32 cellular contexts compared by ENCODE assay signal in genomic region chr18:42245137-42245536, GRCh38.
DNase-seq lines count a peak whose midpoint lies in the region; ATAC-seq, FAIRE-seq and TF ChIP-seq lines count a peak whose summit lies in the region.
"Had no signal": no experiment of that assay in that cellular context is flagged by ENCODE, and none has a peak within 500 bp of the region (broad histone marks: within the 10 kb centered on the region; RNA-seq: fewer than 3 reads in every experiment).

No MANE protein-coding gene starts in this region.

- TF ChIP-seq POLR2A in HepG2 (IDR thresholded peaks at IDR 0.05; ENCODE audit: insufficient read depth in 1 of 2, low read depth in 2 of 2, low read length in 2 of 2) (no peak), right lobe of liver (IDR thresholded peaks at IDR 0.05) (no peak)

- TF ChIP-seq EP300 in HepG2 (IDR thresholded peaks at IDR 0.05; ENCODE audit: low read depth in 2 of 2, low read length in 2 of 2) (no peak), HepG2 (CRISPR knock-in tag; IDR thresholded peaks at IDR 0.05; ENCODE audit: borderline replicate concordance) (no peak)

- H3K27me3 ChIP-seq in HepG2 (ENCODE audit: control insufficient read depth in 1 of 2, insufficient read depth in 2 of 2, low read length in 2 of 2) (no peaks in the 10 kb centered on the region), right lobe of liver (no peaks in the 10 kb centered on the region)
- H3K27me3 ChIP-seq: BE2C; BLaER1; BLaER1 treated with 17β-estradiol and CSF1 and Interleukin-3, amounts not matched to agents 10 nM and 100 nM had no signal

- H3K9me3 Mint-ChIP-seq in activated T-cell treated with anti-CD3 and anti-CD28 coated beads, Interleukin-2, amount 50 U/mL, for 24 hours = no peaks in the 10 kb centered on the region
- H3K9me3 Mint-ChIP-seq: CD4-positive, alpha-beta T cell; CD8-positive, alpha-beta T cell had no signal

- H3K36me3 Mint-ChIP-seq in activated T-cell treated with anti-CD3 and anti-CD28 coated beads, Interleukin-2, amount 50 U/mL, for 24 hours (ENCODE audit: low read depth) = no peaks in the 10 kb centered on the region
- H3K36me3 Mint-ChIP-seq: CD14-positive monocyte; CD4-positive, CD25-positive, alpha-beta regulatory T cell; CD8-positive, alpha-beta T cell had no signal

- H3K36me3 ChIP-seq in HepG2 (replicated peaks in 1 of 2; ENCODE audit: control insufficient read depth in 1 of 2, insufficient read depth in 2 of 2, low read length in 2 of 2) = no peaks in the 10 kb centered on the region
- H3K36me3 ChIP-seq in right lobe of liver = no peaks in the 10 kb centered on the region
- H3K36me3 ChIP-seq: BE2C; BLaER1; BLaER1 treated with 17β-estradiol and CSF1 and Interleukin-3, amounts not matched to agents 10 nM and 100 nM had no signal

- TF ChIP-seq CTCF in HepG2 (CRISPR knock-in tag; IDR thresholded peaks at IDR 0.05) (no peak), right lobe of liver (IDR thresholded peaks at IDR 0.05) (no peak)

- no peak overlapping the region for H3K9ac ChIP-seq in HepG2 (ENCODE audit: insufficient read depth, low read depth, low read length)
- H3K9ac ChIP-seq: BLaER1; BLaER1 treated with 17β-estradiol and CSF1 and Interleukin-3, amounts not matched to agents 10 nM and 100 nM had no signal

- intact Hi-C loops in HepG2 (cut with micrococcal nuclease; ENCODE audit: unreplicated experiment) (no loop called here), right lobe of liver (cut with DNase I) (no loop called here)

- no peak overlapping the region for H3K4me2 ChIP-seq in HepG2 (ENCODE audit: low read depth, low read length)
- H3K4me2 ChIP-seq: A549; BLaER1; BLaER1 treated with 17β-estradiol and CSF1 and Interleukin-3, amounts not matched to agents 10 nM and 100 nM had no signal

- FAIRE-seq in HepG2 (lab: Jason Lieb, UNC) = no peak
- FAIRE-seq: A204.1, A549 had no signal

- no peaks in the 10 kb centered on the region for H3K9me3 ChIP-seq in HepG2 (ENCODE audit: low read length)
- H3K9me3 ChIP-seq in right lobe of liver = no peaks in the 10 kb centered on the region
- H3K9me3 ChIP-seq: A549, BE2C, BLaER1, Caco-2 had no signal

- in situ Hi-C loops in HepG2 (cut with HindIII; ENCODE audit: extremely low pct_ligation_motif_present, low pct_unique_long_range_greater_than_20kb) = no loop called here

- no peaks in the 10 kb centered on the region for H3K79me2 ChIP-seq in HepG2 (ENCODE audit: insufficient read depth, low read length)

- no peak overlapping the region for H3K4me3 Mint-ChIP-seq in activated T-cell treated with anti-CD3 and anti-CD28 coated beads, Interleukin-2, amount 50 U/mL, for 24 hours
- H3K4me3 Mint-ChIP-seq: B cell; CD14-positive monocyte; CD4-positive, alpha-beta memory T cell; CD4-positive, alpha-beta T cell; CD4-positive, CD25-positive, alpha-beta regulatory T cell; CD8-positive, alpha-beta memory T cell; CD8-positive, alpha-beta T cell had no signal

- H3K27me3 Mint-ChIP-seq in activated T-cell treated with anti-CD3 and anti-CD28 coated beads, Interleukin-2, amount 50 U/mL, for 24 hours = no peaks in the 10 kb centered on the region
- H3K27me3 Mint-ChIP-seq: B cell; CD4-positive, alpha-beta memory T cell; CD4-positive, alpha-beta T cell; CD4-positive, CD25-positive, alpha-beta regulatory T cell; CD8-positive, alpha-beta memory T cell had no signal

- no peak overlapping the region for H3K4me3 ChIP-seq in HepG2 (replicated peaks in 1 of 3; ENCODE audit: insufficient read depth in 1 of 3, low read depth in 2 of 3, low read length in 3 of 3)
- H3K4me3 ChIP-seq in right lobe of liver = no peak overlapping the region
- H3K4me3 ChIP-seq: A549; BLaER1; BLaER1 treated with 17β-estradiol and CSF1 and Interleukin-3, amounts not matched to agents 10 nM and 100 nM had no signal

- DNase-seq in HepG2 (ENCODE audit: low spot score) (peak; percentile 12), right lobe of liver (no peak), inferior parietal cortex (ENCODE audit: extremely low spot score) (peak; percentile 4)
- no peak for DNase-seq in activated T-cell treated with anti-CD3 and anti-CD28 coated beads, Interleukin-2, amount 50 U/mL, for 24 hours
- DNase-seq: 8988T; ACHN; AML-193; BE2C; C1 segment of cervical spinal cord; Caco-2; Calu3; CD4-positive, alpha-beta memory T cell; CD4-positive, alpha-beta T cell; CD4-positive, CD25-positive, alpha-beta regulatory T cell; CD8-positive, alpha-beta memory T cell; CD8-positive, alpha-beta T cell; COR-L47; DMS 273 treated with DMSO at 0.1 percent for 48 hours; DMS153; DMS53; DMS79; DMS79 treated with DMSO at 0.1 percent for 48 hours; DND-41; EL had no signal

- no peak overlapping the region for H3K27ac Mint-ChIP-seq in activated T-cell treated with anti-CD3 and anti-CD28 coated beads, Interleukin-2, amount 50 U/mL, for 24 hours
- H3K27ac Mint-ChIP-seq: B cell; CD4-positive, alpha-beta memory T cell; CD4-positive, alpha-beta T cell; CD4-positive, CD25-positive, alpha-beta regulatory T cell; CD8-positive, alpha-beta memory T cell; CD8-positive, alpha-beta T cell had no signal

- 75% methylated on average over 4 of the region's 4 CpGs for WGBS in HepG2 (ENCODE audit: low lambda C conversion rate)
- WGBS in right lobe of liver (ENCODE audit: insufficient coverage, low coverage, low lambda C conversion rate, missing lambda C conversion rate) = 80% methylated on average over 4 of the region's 4 CpGs

- H4K20me1 ChIP-seq in HepG2 (ENCODE audit: insufficient read depth, low read length) = no peaks in the 10 kb centered on the region
- H4K20me1 ChIP-seq: BLaER1; BLaER1 treated with 17β-estradiol and CSF1 and Interleukin-3, amounts not matched to agents 10 nM and 100 nM had no signal

- no TSS peak for BruUV-seq in HepG2 (replicated peaks; lab: Mats Ljungman, UMichigan)

- no peak overlapping the region for H2AFZ ChIP-seq in HepG2 (ENCODE audit: low read length)

- H3K4me1 ChIP-seq in HepG2 (ENCODE audit: insufficient read depth, low read length) = peaks cover 53% of the 10 kb centered on the region
- no peaks in the 10 kb centered on the region for H3K4me1 ChIP-seq in right lobe of liver
- H3K4me1 ChIP-seq: A549, BE2C, Caco-2 had no signal

- ATAC-seq in HepG2 (no peak), right lobe of liver (no peak)
- ATAC-seq: A549; CD8-positive, alpha-beta T cell had no signal

- POLR2A ChIA-PET in HepG2 (lab: Yijun Ruan, JAX) = no interaction called here

- CTCF ChIA-PET in HepG2 (lab: Yijun Ruan, JAX; ENCODE audit: low intra/inter-chr PET ratio, low total read pairs) = no interaction called here

- H3K4me1 Mint-ChIP-seq in activated T-cell treated with anti-CD3 and anti-CD28 coated beads, Interleukin-2, amount 50 U/mL, for 24 hours (ENCODE audit: low read depth) = no peaks in the 10 kb centered on the region
- H3K4me1 Mint-ChIP-seq: B cell; CD14-positive monocyte; CD4-positive, alpha-beta memory T cell; CD4-positive, CD25-positive, alpha-beta regulatory T cell; CD8-positive, alpha-beta memory T cell had no signal

- no peak for TF ChIP-seq RAD21 in HepG2 (CRISPR knock-in tag; IDR thresholded peaks at IDR 0.05)

- H3K27ac ChIP-seq in HepG2 (ENCODE audit: extremely low read length, insufficient read depth, low read length) = no peak overlapping the region
- H3K27ac ChIP-seq in right lobe of liver = no peak overlapping the region
- H3K27ac ChIP-seq: 22Rv1; A549; BLaER1; BLaER1 treated with 17β-estradiol and CSF1 and Interleukin-3, amounts not matched to agents 10 nM and 100 nM; C4-2B had no signal

TF ChIP-seq in HepG2, 621 proteins besides CTCF, POLR2A, EP300 and RAD21:
- TF ChIP-seq ZMYM4 (CRISPR knock-in tag; IDR thresholded peaks at IDR 0.05) (peak; percentile 37; the same call in 1 of the 2 replicates), MTF1 (CRISPR knock-in tag; IDR thresholded peaks at IDR 0.05) (no peak), GZF1 (CRISPR knock-in tag; IDR thresholded peaks at IDR 0.05) (peak; percentile 98), YEATS4 (CRISPR knock-in tag; IDR thresholded peaks at IDR 0.05; ENCODE audit: borderline replicate concordance) (no peak), SRF (IDR thresholded peaks at IDR 0.05; ENCODE audit: low read depth, low read length) (peak; percentile 74), SOX13 (IDR thresholded peaks at IDR 0.05) (no peak), SOX13 (CRISPR knock-in tag; conservative IDR thresholded peaks at IDR 0.05 in 1 of 2, IDR thresholded peaks at IDR 0.05 in 1 of 2) (no peak)
- TF ChIP-seq, protein P1, sequence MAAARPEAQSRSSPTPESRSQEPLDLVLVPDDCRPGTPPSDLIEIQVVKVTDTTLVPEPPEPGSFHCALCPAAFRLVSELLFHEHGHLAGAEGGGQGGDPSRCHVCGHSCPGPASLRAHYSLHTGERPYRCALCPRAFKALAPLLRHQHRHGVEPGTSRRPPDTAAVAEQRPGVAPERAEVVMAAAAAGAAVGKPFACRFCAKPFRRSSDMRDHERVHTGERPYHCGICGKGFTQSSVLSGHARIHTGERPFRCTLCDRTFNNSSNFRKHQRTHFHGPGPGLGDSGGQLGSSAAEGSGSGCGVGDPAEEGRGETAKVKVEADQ (CRISPR knock-in tag; IDR thresholded peaks at IDR 0.05; ENCODE audit: borderline replicate concordance) = no peak
- TF ChIP-seq, protein P2, sequence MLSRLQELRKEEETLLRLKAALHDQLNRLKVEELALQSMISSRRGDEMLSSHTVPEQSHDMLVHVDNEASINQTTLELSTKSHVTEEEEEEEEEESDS (CRISPR knock-in tag; IDR thresholded peaks at IDR 0.05; ENCODE audit: borderline replicate concordance) = no peak

Comparison
In these comparisons a context has a peak if more than half of its experiments do, and no peak if none do; other contexts are left out.
1. DNase-seq: peak in HepG2 (single experiment) and inferior parietal cortex (single experiment); none in right lobe of liver (0 of 3) and activated T-cell treated with anti-CD3 and anti-CD28 coated beads, Interleukin-2, amount 50 U/mL, for 24 hours (single experiment).